ENCODE assay signal across 11 cellular contexts in the genomic region with DNA sequence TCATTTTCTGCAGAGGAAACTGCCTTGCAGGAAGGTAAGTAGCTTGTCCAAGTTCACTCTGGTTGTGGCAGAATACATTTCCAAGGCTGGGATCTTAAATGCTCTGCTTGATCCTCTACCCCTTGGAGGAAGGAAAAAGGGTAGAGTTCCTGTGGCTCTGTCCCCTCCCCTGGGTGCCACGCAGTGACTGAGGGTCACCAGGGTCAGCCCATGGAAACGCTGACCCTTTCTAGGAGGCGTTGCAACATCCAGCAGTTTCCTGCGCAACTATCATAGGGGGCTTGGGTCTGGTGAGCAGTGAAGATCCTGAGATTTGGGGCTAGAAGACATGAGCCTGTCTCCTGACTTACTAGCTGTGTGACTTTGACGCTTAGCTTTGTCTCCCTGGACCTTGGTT. TPM values are rescaled to one million over a fixed set of nuclear protein-coding genes. Genes with fewer than 3 reads are reported as not detected.
DNase-seq lines count a peak whose midpoint lies in the region; ATAC-seq, FAIRE-seq and TF ChIP-seq lines count a peak whose summit lies in the region.
"Had no signal": no experiment of that assay in that cellular context is flagged by ENCODE, and none has a peak within 500 bp of the region (broad histone marks: within the 10 kb centered on the region; RNA-seq: fewer than 3 reads in every experiment).

No MANE protein-coding gene starts in this region.

- CTCF ChIA-PET in RWPE1 (lab: Yijun Ruan, JAX) (interaction anchor here (0.6 to 2.3 kb wide), 3 partner anchors 70 to 191 kb away, joined by 3 to 19 read pairs (median 3); a partner anchor contains a TSS), H1 (lab: Charles Lee; ENCODE audit: partially characterized antibody) (interaction anchor here (0.6 to 27.2 kb wide), 11 partner anchors 8 to 375 kb away, joined by 3 to 700 read pairs (median 8); a partner anchor contains a TSS)

- H3K4me1 ChIP-seq in BLaER1 treated with 17β-estradiol and CSF1 and Interleukin-3, amounts not matched to agents 10 nM and 100 nM = peaks cover 90 to 100% (median 100%) of the 10 kb centered on the region in 10 experiments
- H3K4me1 ChIP-seq in H1 (replicated peaks in 1 of 4; ENCODE audit: control insufficient read depth in 3 of 4, insufficient read depth in 4 of 4, low read length in 3 of 4) (peaks cover 0 to 18% (median 7%) of the 10 kb centered on the region in 4 experiments; a peak in 6 of 7 replicates), neutrophil (ENCODE audit: control insufficient read depth in 1 of 2, insufficient read depth in 1 of 2, low read depth in 1 of 2, low read length in 1 of 2) (peaks cover 91% of the 10 kb centered on the region in 2 experiments)

- no peak overlapping the region for H4K5ac ChIP-seq in H1 (ENCODE audit: insufficient read length, low read depth, low read length)

- no peak overlapping the region for H2AFZ ChIP-seq in H1 (ENCODE audit: low read length)

- H2BK15ac ChIP-seq in H1 (ENCODE audit: low read length) = 0 out of 2 replicates have a peak overlapping the region, but pooled peaks have one; percentile 62

- H3K79me1 ChIP-seq in H1 (ENCODE audit: low read depth, low read length) = no peaks in the 10 kb centered on the region

- peak overlapping the region in 5 of 10 experiments; percentile 7 to 56 (median 49); a peak in 6 of 20 replicates for H3K4me3 ChIP-seq in BLaER1 treated with 17β-estradiol and CSF1 and Interleukin-3, amounts not matched to agents 10 nM and 100 nM
- H3K4me3 ChIP-seq in H1 (ENCODE audit: extremely low read depth in 1 of 4, insufficient read depth in 2 of 4, low read depth in 3 of 4, low read length in 4 of 4) (no peak overlapping the region), neutrophil (ENCODE audit: low read depth in 1 of 2, low read length in 1 of 2) (no peak overlapping the region)

- no peak overlapping the region for H3K56ac ChIP-seq in H1 (replicated peaks; ENCODE audit: insufficient read length, low read depth, low read length)

- H2AK5ac ChIP-seq in H1 (ENCODE audit: low read depth, low read length) = no peak overlapping the region

- TF ChIP-seq RAD21 in H1 (IDR thresholded peaks at IDR 0.05 in 1 of 2, conservative IDR thresholded peaks at IDR 0.05 in 1 of 2; ENCODE audit: low read depth in 2 of 2, low read length in 2 of 2) = no peak

- H3K27ac ChIP-seq in BLaER1 treated with 17β-estradiol and CSF1 and Interleukin-3, amounts not matched to agents 10 nM and 100 nM = peak overlapping the region in 10 of 11 experiments; percentile 72 to 96 (median 94); a peak in 20 of 22 replicates
- H3K27ac ChIP-seq in RWPE1 (peak overlapping the region; percentile 70), H1 (ENCODE audit: low read depth, low read length) (no peak overlapping the region), neutrophil (peak overlapping the region; percentile 55)

- no peak for DNase-seq in RWPE1 (ENCODE audit: low spot score)
- no peak for DNase-seq in H1 (ENCODE audit: low read depth in 1 of 2, low spot score in 2 of 2)
- no peak for DNase-seq in DMS53 treated with DMSO at 0.1 percent for 48 hours (lab: John Stamatoyannopoulos, UW; ENCODE audit: unreplicated experiment)
- DNase-seq in activated naive CD4-positive, alpha-beta T cell treated with anti-CD3 and anti-CD28 coated beads, Interleukin-2, amount 50 U/mL, for 72 hours (ENCODE audit: low spot score in 2 of 2) = no peak
- no peak for DNase-seq in GM19239 (ENCODE audit: insufficient read length, low spot score)

- H3K23ac ChIP-seq in H1 (ENCODE audit: insufficient read length) = no peak overlapping the region

- H2BK120ac ChIP-seq in H1 (replicated peaks; ENCODE audit: low read depth, low read length) = no peak overlapping the region

- WGBS in H1 (ENCODE audit: extremely low coverage in 1 of 2, insufficient coverage in 1 of 2, insufficient read length in 1 of 2, insufficient replicate concordance in 2 of 2, low coverage in 1 of 2, low lambda C conversion rate in 2 of 2, missing lambda C conversion rate in 1 of 2), 2 experiments = 80% methylated on average over 5 of the region's 5 CpGs; no CpG with 5 or more reads in 1 of the 2 experiments

- no peaks in the 10 kb centered on the region for H3K23me2 ChIP-seq in H1 (ENCODE audit: low read depth, low read length)

- no peaks in the 10 kb centered on the region for H4K20me1 ChIP-seq in BLaER1 treated with 17β-estradiol and CSF1 and Interleukin-3, amounts not matched to agents 10 nM and 100 nM
- no peaks in the 10 kb centered on the region for H4K20me1 ChIP-seq in H1 (replicated peaks in 1 of 2; ENCODE audit: control insufficient read depth in 1 of 2, insufficient read depth in 2 of 2, low read length in 2 of 2)

- H3K18ac ChIP-seq in H1 (ENCODE audit: extremely low read depth, low read length) = no peak overlapping the region

- H3K36me3 ChIP-seq in BLaER1 treated with 17β-estradiol and CSF1 and Interleukin-3, amounts not matched to agents 10 nM and 100 nM = no peaks in the 10 kb centered on the region
- H3K36me3 ChIP-seq in H1 (ENCODE audit: control insufficient read depth in 2 of 4, insufficient read depth in 4 of 4, low read length in 3 of 4) (no peaks in the 10 kb centered on the region), neutrophil (no peaks in the 10 kb centered on the region)

- no peaks in the 10 kb centered on the region for H3K9me3 ChIP-seq in BLaER1 treated with 17β-estradiol and CSF1 and Interleukin-3, amounts not matched to agents 10 nM and 100 nM (replicated peaks in 1 of 11)
- H3K9me3 ChIP-seq in H1 (ENCODE audit: insufficient read depth in 2 of 2, low read depth in 1 of 2, low read length in 1 of 2) (no peaks in the 10 kb centered on the region), neutrophil (no peaks in the 10 kb centered on the region)

- no peaks in the 10 kb centered on the region for H3K36me3 Mint-ChIP-seq in activated naive CD4-positive, alpha-beta T cell treated with anti-CD3 and anti-CD28 coated beads, Interleukin-2, amount 50 U/mL, for 72 hours

- H2BK20ac ChIP-seq in H1 (ENCODE audit: low read length) = peak overlapping the region; percentile 63; the same call in 1 of the 2 replicates

- H4K8ac ChIP-seq in H1 (ENCODE audit: extremely low read depth, insufficient read depth, low read length) = no peak overlapping the region; the same call in 1 of the 2 replicates

- no peaks in the 10 kb centered on the region for H3K27me3 ChIP-seq in BLaER1 treated with 17β-estradiol and CSF1 and Interleukin-3, amounts not matched to agents 10 nM and 100 nM
- peaks cover 0 to 3% (median 2%) of the 10 kb centered on the region in 4 experiments; a peak in 2 of 7 replicates for H3K27me3 ChIP-seq in H1 (replicated peaks in 1 of 4; ENCODE audit: control insufficient read depth in 3 of 4, extremely low read depth in 1 of 4, insufficient read depth in 3 of 4, low read length in 3 of 4)
- H3K27me3 ChIP-seq in neutrophil = no peaks in the 10 kb centered on the region

- H3K9ac ChIP-seq in BLaER1 treated with 17β-estradiol and CSF1 and Interleukin-3, amounts not matched to agents 10 nM and 100 nM = peak overlapping the region in 10 of 11 experiments; percentile 15 to 85 (median 81); a peak in 19 of 22 replicates
- H3K9ac ChIP-seq in H1 (replicated peaks in 1 of 4; ENCODE audit: extremely low read depth in 1 of 4, low read depth in 3 of 4, low read length in 3 of 4) = no peak overlapping the region

- peak overlapping the region; percentile 26; the same call in 1 of the 2 replicates for H2BK5ac ChIP-seq in H1 (ENCODE audit: low read depth, low read length)

- H3K9me3 Mint-ChIP-seq in activated naive CD4-positive, alpha-beta T cell treated with anti-CD3 and anti-CD28 coated beads, Interleukin-2, amount 50 U/mL, for 72 hours = no peaks in the 10 kb centered on the region

- no peak for TF ChIP-seq EP300 in H1 (IDR thresholded peaks at IDR 0.05; ENCODE audit: borderline replicate concordance in 1 of 2, low read depth in 2 of 2, low read length in 2 of 2)

- no peak for ATAC-seq in HG03139 (IDR thresholded peaks at IDR 0.05; ENCODE audit: unreplicated experiment)
- ATAC-seq in activated naive CD4-positive, alpha-beta T cell treated with anti-CD3 and anti-CD28 coated beads, Interleukin-2, amount 50 U/mL, for 72 hours = no peak

- no peak overlapping the region for H3K4ac ChIP-seq in H1 (replicated peaks; ENCODE audit: insufficient read length, low read depth, low read length)

- TF ChIP-seq POLR2A in H1 (IDR thresholded peaks at IDR 0.05; ENCODE audit: control extremely low read depth in 1 of 2, low read depth in 2 of 2, low read length in 2 of 2) = no peak

- H3K79me2 ChIP-seq in H1 (ENCODE audit: control insufficient read depth in 1 of 2, insufficient read depth in 2 of 2, low read length in 2 of 2) = no peaks in the 10 kb centered on the region

- H3K4me2 ChIP-seq in BLaER1 treated with 17β-estradiol and CSF1 and Interleukin-3, amounts not matched to agents 10 nM and 100 nM = peak overlapping the region; percentile 70 to 96 (median 85)
- H3K4me2 ChIP-seq in H1 (ENCODE audit: insufficient read depth in 1 of 2, low read depth in 2 of 2, low read length in 2 of 2) = no peak overlapping the region

- POLR2A ChIA-PET in RWPE1 (lab: Yijun Ruan, JAX; ENCODE audit: low non-redundant PET) = no interaction called here
- POLR2A ChIA-PET in H1 (lab: Charles Lee; ENCODE audit: partially characterized antibody) = interaction anchor here (0.8 to 1.3 kb wide), 4 partner anchors 8 to 120 kb away, joined by 3 to 4 read pairs (median 3); no protein-coding TSS in a partner anchor

- TF ChIP-seq CTCF in RWPE1 (conservative IDR thresholded peaks at IDR 0.05; ENCODE audit: low read depth) = no peak
- TF ChIP-seq CTCF in H1 (IDR thresholded peaks at IDR 0.05; ENCODE audit: control extremely low read depth in 1 of 3, insufficient read depth in 1 of 3, low read depth in 1 of 3, low read length in 3 of 3) = no peak
- TF ChIP-seq CTCF in neutrophil (IDR thresholded peaks at IDR 0.05) = no peak

- no peak overlapping the region for H3K14ac ChIP-seq in H1 (ENCODE audit: insufficient read length)

- H4K91ac ChIP-seq in H1 (replicated peaks; ENCODE audit: insufficient read length, low read length) = peak overlapping the region; percentile 75

- peak overlapping the region in 1 of 2 donors; percentile 56 for H3K27ac Mint-ChIP-seq in activated naive CD4-positive, alpha-beta T cell treated with anti-CD3 and anti-CD28 coated beads, Interleukin-2, amount 50 U/mL, for 72 hours

- no peak for FAIRE-seq in H1 (lab: Jason Lieb, UNC)
- no peak for FAIRE-seq in GM19239 (lab: Jason Lieb, UNC)

- peak overlapping the region; percentile 72 for H2BK12ac ChIP-seq in H1 (ENCODE audit: low read depth, low read length)

RNA-seq across cellular contexts. Expression of a gene that starts 29.4 kb away (rescaled TPM):
- total RNA-seq in H1 (2021; fragmentation: NEBNext Ultra II Directional; extraction: Animal tissue kit (Norgen Biotek cat#: 25700)) = not detected in 2 replicates
- polyA plus RNA-seq in H1 (2011; rRNA removed) = not detected in 2 replicates
- 0.09 TPM for polyA plus RNA-seq in H1 (2011; cell fraction: cytosol; rRNA removed)
- not detected for polyA plus RNA-seq in H1 (2011; cell fraction: nucleus; rRNA removed)
- not detected in 4 replicates for polyA plus RNA-seq in H1 (2012, experiment 1 of 2)
- not detected for polyA plus RNA-seq in H1 (2012, experiment 2 of 2)
- polyA plus RNA-seq in H1 (2013, experiment 1 of 2) = not detected
- not detected for polyA plus RNA-seq in H1 (2013, experiment 2 of 2)
- polyA minus RNA-seq in H1 (2011; rRNA and poly(A)+ RNA removed) = not detected in 2 replicates
- not detected for polyA minus RNA-seq in H1 (2011; cell fraction: cytosol; rRNA and poly(A)+ RNA removed)
- not detected for polyA minus RNA-seq in H1 (2011; cell fraction: nucleus; rRNA and poly(A)+ RNA removed)
- not detected for total RNA-seq in activated naive CD4-positive, alpha-beta T cell treated with anti-CD3 and anti-CD28 coated beads, Interleukin-2, amount 50 U/mL, for 72 hours
- total RNA-seq: LHCN-M2, lower leg skin, OCI-LY7 had no signal

RNA-seq across cellular contexts. Expression of a gene that starts 52.2 kb away (rescaled TPM):
- total RNA-seq in H1 (2021; fragmentation: NEBNext Ultra II Directional; extraction: Animal tissue kit (Norgen Biotek cat#: 25700)) = 2.2 and 4.3 TPM in 2 replicates
- polyA plus RNA-seq in H1 (2011; rRNA removed) = 3.0 and 5.1 TPM in 2 replicates
- 6.3 TPM for polyA plus RNA-seq in H1 (2011; cell fraction: cytosol; rRNA removed)
- polyA plus RNA-seq in H1 (2011; cell fraction: nucleus; rRNA removed) = 2.9 TPM
- polyA plus RNA-seq in H1 (2012, experiment 1 of 2) = 4.2 to 7.7 TPM (median 6.0 TPM) in 4 replicates
- polyA plus RNA-seq in H1 (2012, experiment 2 of 2) = 2.0 TPM
- 4.0 TPM for polyA plus RNA-seq in H1 (2013, experiment 1 of 2)
- polyA plus RNA-seq in H1 (2013, experiment 2 of 2) = 5.0 TPM
- polyA minus RNA-seq in H1 (2011; rRNA and poly(A)+ RNA removed) = 7.7 and 11.4 TPM in 2 replicates
- polyA minus RNA-seq in H1 (2011; cell fraction: cytosol; rRNA and poly(A)+ RNA removed) = 4.3 TPM
- 5.0 TPM for polyA minus RNA-seq in H1 (2011; cell fraction: nucleus; rRNA and poly(A)+ RNA removed)
- total RNA-seq in activated naive CD4-positive, alpha-beta T cell treated with anti-CD3 and anti-CD28 coated beads, Interleukin-2, amount 50 U/mL, for 72 hours = 10 to 100 TPM; 39.0 to 41.1 TPM
- total RNA-seq: OCI-LY7 had no signal

Comparison
In these comparisons a context has a peak if more than half of its experiments do, and no peak if none do; other contexts are left out.
1. H3K4me2 ChIP-seq: peak in BLaER1 treated with 17β-estradiol and CSF1 and Interleukin-3, amounts not matched to agents 10 nM and 100 nM (11 of 11); none in H1 (0 of 2).
2. H3K9ac ChIP-seq: peak in BLaER1 treated with 17β-estradiol and CSF1 and Interleukin-3, amounts not matched to agents 10 nM and 100 nM (10 of 11); none in H1 (0 of 4).